ENCODE assay signal across 30 cellular contexts in the genomic region with DNA sequence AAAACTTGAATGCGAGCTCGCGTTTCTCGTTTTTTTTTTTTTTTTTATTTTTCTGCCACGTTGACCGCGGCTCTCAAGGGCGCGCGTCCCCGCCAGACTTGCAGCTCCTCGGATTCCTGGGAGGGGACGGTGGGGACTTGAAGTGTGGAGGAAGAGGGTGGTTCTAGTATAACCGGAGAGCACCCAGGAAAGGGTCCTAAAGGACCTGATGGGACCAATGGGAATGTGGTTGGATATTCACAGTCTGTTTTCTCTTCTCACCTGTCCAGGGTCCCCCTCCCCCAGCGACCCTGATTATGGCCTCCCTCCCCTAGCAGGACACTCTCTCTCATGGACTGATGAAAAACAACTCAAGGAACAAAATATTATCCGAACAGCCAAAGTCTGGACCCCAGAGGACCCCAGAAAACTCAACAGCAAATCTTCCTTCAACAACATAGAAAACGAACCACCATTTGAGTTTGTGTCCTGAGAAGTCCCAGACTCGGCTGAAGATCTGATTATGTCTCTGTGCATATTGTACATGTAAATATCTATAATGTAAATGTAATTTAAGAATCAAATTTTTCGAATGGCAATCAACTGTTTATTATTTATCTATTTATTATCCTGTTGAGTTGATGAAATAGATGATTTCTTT. TPM values are rescaled to one million over a fixed set of nuclear protein-coding genes. Genes with fewer than 3 reads are reported as not detected.
DNase-seq lines count a peak whose midpoint lies in the region; ATAC-seq, FAIRE-seq and TF ChIP-seq lines count a peak whose summit lies in the region.
"Had no signal": no experiment of that assay in that cellular context is flagged by ENCODE, and none has a peak within 500 bp of the region (broad histone marks: within the 10 kb centered on the region; RNA-seq: fewer than 3 reads in every experiment).

No MANE protein-coding gene starts in this region.

- POLR2A ChIA-PET in HEK293 (lab: Yijun Ruan, JAX) = interaction anchor here (0.7 kb wide), 1 partner anchor 876 kb away, joined by 3 read pairs; no protein-coding TSS in a partner anchor

- H3K9me3 ChIP-seq in HEK293 (ENCODE audit: control insufficient read depth, insufficient read depth, low read depth, low read length) = no peaks in the 10 kb centered on the region
- H3K9me3 ChIP-seq in pancreas = no peaks in the 10 kb centered on the region

- H3K27ac ChIP-seq in HEK293 (ENCODE audit: extremely low read depth, low read depth, low read length) = no peak overlapping the region
- peak overlapping the region; percentile 3 to 95 (median 63) for H3K27ac ChIP-seq in pancreas
- H3K27ac ChIP-seq: BLaER1 treated with 17β-estradiol and CSF1 and Interleukin-3, amounts not matched to agents 10 nM and 100 nM; HL-60 had no signal

- H3K9me3 Mint-ChIP-seq in activated T-cell treated with anti-CD3 and anti-CD28 coated beads, Interleukin-2, amount 50 U/mL, for 72 hours = no peaks in the 10 kb centered on the region
- H3K9me3 Mint-ChIP-seq in brain = peaks cover 0 to 8% (median 4%) of the 10 kb centered on the region in 5 experiments

- H3K4me3 ChIP-seq in HEK293 (ENCODE audit: low read depth, low read length) (no peak overlapping the region), pancreas (peak overlapping the region; percentile 35 to 67 (median 56))
- H3K4me3 ChIP-seq: BLaER1 treated with 17β-estradiol and CSF1 and Interleukin-3, amounts not matched to agents 10 nM and 100 nM had no signal

- H3K36me3 Mint-ChIP-seq in activated T-cell treated with anti-CD3 and anti-CD28 coated beads, Interleukin-2, amount 50 U/mL, for 72 hours (ENCODE audit: insufficient read depth in 2 of 2) = no peaks in the 10 kb centered on the region
- H3K36me3 Mint-ChIP-seq in brain = no peaks in the 10 kb centered on the region
- H3K36me3 Mint-ChIP-seq: naive thymus-derived CD8-positive, alpha-beta T cell had no signal

- peak overlapping the region; percentile 86 for H3K27ac Mint-ChIP-seq in activated T-cell treated with anti-CD3 and anti-CD28 coated beads, Interleukin-2, amount 50 U/mL, for 72 hours
- H3K27ac Mint-ChIP-seq in brain = no peak overlapping the region
- H3K27ac Mint-ChIP-seq: naive thymus-derived CD8-positive, alpha-beta T cell had no signal

- ATAC-seq in activated T-cell treated with anti-CD3 and anti-CD28 coated beads, Interleukin-2, amount 50 U/mL, for 72 hours (replicated peaks in 1 of 2) = no peak
- ATAC-seq in pancreas = no peak
- ATAC-seq in SK-N-SH treated with all-trans-retinoic acid at 6 μM for 48 hours = no peak
- ATAC-seq: HCT116; left ventricle myocardium superior; naive thymus-derived CD8-positive, alpha-beta T cell; sciatic nerve had no signal

- no peak for DNase-seq in activated T-cell treated with anti-CD3 and anti-CD28 coated beads, Interleukin-2, amount 50 U/mL, for 72 hours
- no peak for DNase-seq in activated T-cell treated with anti-CD3 and anti-CD28 coated beads for 4 hours
- DNase-seq in pancreas = peak in 1 of 6 donors; percentile 30
- no peak for DNase-seq in NCI-H1105 (lab: John Stamatoyannopoulos, UW)
- DNase-seq: activated CD4-positive, CD25-positive, alpha-beta regulatory T cell treated with anti-CD3 and anti-CD28 coated beads, Interleukin-2, amount 50 U/mL, for 72 hours; activated CD8-positive, alpha-beta memory T cell treated with anti-CD3 and anti-CD28 coated beads, Interleukin-2, amount 50 U/mL, for 48 hours; activated gamma-delta T cell treated with Interleukin-2 at 50 U/mL for 16 hours; amygdala; Caco-2; left ventricle myocardium superior; midbrain; naive thymus-derived CD8-positive, alpha-beta T cell; NCI-H2107; posterior cingulate gyrus; SHP77 treated with DMSO at 0.1 percent for 48 hours; stimulated activated CD4-positive, alpha-beta T cell treated with anti-CD3 and anti-CD28 coated beads, Interleukin-4, amount 100 ng/mL, for 4 hours; stimulated activated naive CD4-positive, alpha-beta T cell treated with Interleukin-2 at 50 U/mL for 16 hours had no signal

- WGBS in pancreas, 2 donors = 7 to 14% methylated on average over 18 to 19 of the region's 19 CpGs

- TF ChIP-seq CTCF in HEK293 (tag by site-specific recombination; IDR thresholded peaks at IDR 0.05) (no peak), brain (conservative IDR thresholded peaks at IDR 0.05) (no peak), pancreas (IDR thresholded peaks at IDR 0.05) (no peak)

- peaks cover 76% of the 10 kb centered on the region for H3K27me3 Mint-ChIP-seq in activated T-cell treated with anti-CD3 and anti-CD28 coated beads, Interleukin-2, amount 50 U/mL, for 72 hours (ENCODE audit: low read depth)
- peaks cover 94% of the 10 kb centered on the region for H3K27me3 Mint-ChIP-seq in brain

- peak overlapping the region; percentile 40 to 68 for H3K4me3 Mint-ChIP-seq in activated T-cell treated with anti-CD3 and anti-CD28 coated beads, Interleukin-2, amount 50 U/mL, for 72 hours
- peak overlapping the region; percentile 48 to 82 (median 76) for H3K4me3 Mint-ChIP-seq in brain

- H3K4me1 ChIP-seq in HEK293 (ENCODE audit: control insufficient read depth, insufficient read depth, low read length) = no peaks in the 10 kb centered on the region
- peaks cover 6 to 11% (median 7%) of the 10 kb centered on the region in 3 donors for H3K4me1 ChIP-seq in pancreas
- H3K4me1 ChIP-seq: BLaER1 treated with 17β-estradiol and CSF1 and Interleukin-3, amounts not matched to agents 10 nM and 100 nM; Caco-2 had no signal

- no peaks in the 10 kb centered on the region for H3K27me3 ChIP-seq in pancreas

- H3K4me1 Mint-ChIP-seq in activated T-cell treated with anti-CD3 and anti-CD28 coated beads, Interleukin-2, amount 50 U/mL, for 72 hours (ENCODE audit: low read depth) = no peaks in the 10 kb centered on the region
- peaks cover 32% of the 10 kb centered on the region for H3K4me1 Mint-ChIP-seq in brain

- no peak for FAIRE-seq in pancreas (lab: Jason Lieb, UNC)
- FAIRE-seq: GM12891, islet of Langerhans, TTC549 had no signal

- H3K36me3 ChIP-seq in HEK293 (ENCODE audit: control insufficient read depth in 2 of 2, insufficient read depth in 1 of 2, low read length in 2 of 2) (no peaks in the 10 kb centered on the region), pancreas (no peaks in the 10 kb centered on the region)
- H3K36me3 ChIP-seq: BLaER1 treated with 17β-estradiol and CSF1 and Interleukin-3, amounts not matched to agents 10 nM and 100 nM had no signal

- intact Hi-C loops in pancreas (cut with DNase I) = no loop called here

- CTCF ChIA-PET in HEK293 (lab: Yijun Ruan, JAX) = no interaction called here

TF ChIP-seq in HEK293, 187 proteins besides CTCF, POLR2A, EP300 and RAD21:
- TF ChIP-seq ZNF335 (tag by site-specific recombination; conservative IDR thresholded peaks at IDR 0.05) (peak; percentile 61), ZSCAN30 (tag by site-specific recombination; IDR thresholded peaks at IDR 0.05) (no peak)

TF ChIP-seq in SK-N-SH treated with all-trans-retinoic acid at 6 μM for 48 hours, 23 proteins besides CTCF, POLR2A, EP300 and RAD21 (continues in another document):
- TF ChIP-seq, protein P1, sequence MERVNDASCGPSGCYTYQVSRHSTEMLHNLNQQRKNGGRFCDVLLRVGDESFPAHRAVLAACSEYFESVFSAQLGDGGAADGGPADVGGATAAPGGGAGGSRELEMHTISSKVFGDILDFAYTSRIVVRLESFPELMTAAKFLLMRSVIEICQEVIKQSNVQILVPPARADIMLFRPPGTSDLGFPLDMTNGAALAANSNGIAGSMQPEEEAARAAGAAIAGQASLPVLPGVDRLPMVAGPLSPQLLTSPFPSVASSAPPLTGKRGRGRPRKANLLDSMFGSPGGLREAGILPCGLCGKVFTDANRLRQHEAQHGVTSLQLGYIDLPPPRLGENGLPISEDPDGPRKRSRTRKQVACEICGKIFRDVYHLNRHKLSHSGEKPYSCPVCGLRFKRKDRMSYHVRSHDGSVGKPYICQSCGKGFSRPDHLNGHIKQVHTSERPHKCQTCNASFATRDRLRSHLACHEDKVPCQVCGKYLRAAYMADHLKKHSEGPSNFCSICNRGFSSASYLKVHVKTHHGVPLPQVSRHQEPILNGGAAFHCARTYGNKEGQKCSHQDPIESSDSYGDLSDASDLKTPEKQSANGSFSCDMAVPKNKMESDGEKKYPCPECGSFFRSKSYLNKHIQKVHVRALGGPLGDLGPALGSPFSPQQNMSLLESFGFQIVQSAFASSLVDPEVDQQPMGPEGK (CRISPR knock-in tag; IDR thresholded peaks at IDR 0.05; ENCODE audit: borderline replicate concordance) = no peak
- TF ChIP-seq ISL1 (CRISPR knock-in tag; IDR thresholded peaks at IDR 0.05) (no peak), ESRRG (CRISPR knock-in tag; IDR thresholded peaks at IDR 0.05) (no peak), OSR1 (CRISPR knock-in tag; IDR thresholded peaks at IDR 0.05) (no peak), CSRNP3 (CRISPR knock-in tag; IDR thresholded peaks at IDR 0.05) (no peak), SNAI2 (CRISPR knock-in tag; IDR thresholded peaks at IDR 0.05) (no peak), ZNF8 (CRISPR knock-in tag; IDR thresholded peaks at IDR 0.05) (no peak), PPARA (CRISPR knock-in tag; IDR thresholded peaks at IDR 0.05; ENCODE audit: borderline replicate concordance) (no peak), BACH2 (CRISPR knock-in tag; IDR thresholded peaks at IDR 0.05; ENCODE audit: borderline replicate concordance) (no peak), ZC3H10 (CRISPR knock-in tag; IDR thresholded peaks at IDR 0.05) (no peak), TOX (CRISPR knock-in tag; IDR thresholded peaks at IDR 0.05; ENCODE audit: borderline replicate concordance) (no peak)

RNA-seq across cellular contexts. Expression of gene PTF1A, which starts 1.4 kb away (rescaled TPM):
- total RNA-seq in activated T-cell treated with anti-CD3 and anti-CD28 coated beads, Interleukin-2, amount 50 U/mL, for 72 hours = not detected
- polyA plus RNA-seq in brain (ENCODE audit: insufficient read depth, low read depth, low replicate concordance) = not detected
- 10 to 100 TPM; 29.4 to 70.8 (median 52.0) TPM for total RNA-seq in pancreas
- polyA plus RNA-seq in pancreas = 10 to 100 TPM; 16.8 to 20.5 TPM
- total RNA-seq: Caco-2; cardiac septum; left ventricle myocardium superior; naive thymus-derived CD8-positive, alpha-beta T cell; NCI-H460; sciatic nerve had no signal
- polyA plus RNA-seq: AG04450; naive thymus-derived CD8-positive, alpha-beta T cell had no signal

Comparison
In these comparisons a context has a peak if more than half of its experiments do, and no peak if none do; other contexts are left out.
1. RNA of gene PTF1A, which starts 1.4 kb away (total RNA-seq): 29.4 to 70.8 TPM in pancreas; not detected in activated T-cell treated with anti-CD3 and anti-CD28 coated beads, Interleukin-2, amount 50 U/mL, for 72 hours; every median in the first group is over 10 times any median in the second.